ENCODE assay signal across 20 cellular contexts in the genomic region with DNA sequence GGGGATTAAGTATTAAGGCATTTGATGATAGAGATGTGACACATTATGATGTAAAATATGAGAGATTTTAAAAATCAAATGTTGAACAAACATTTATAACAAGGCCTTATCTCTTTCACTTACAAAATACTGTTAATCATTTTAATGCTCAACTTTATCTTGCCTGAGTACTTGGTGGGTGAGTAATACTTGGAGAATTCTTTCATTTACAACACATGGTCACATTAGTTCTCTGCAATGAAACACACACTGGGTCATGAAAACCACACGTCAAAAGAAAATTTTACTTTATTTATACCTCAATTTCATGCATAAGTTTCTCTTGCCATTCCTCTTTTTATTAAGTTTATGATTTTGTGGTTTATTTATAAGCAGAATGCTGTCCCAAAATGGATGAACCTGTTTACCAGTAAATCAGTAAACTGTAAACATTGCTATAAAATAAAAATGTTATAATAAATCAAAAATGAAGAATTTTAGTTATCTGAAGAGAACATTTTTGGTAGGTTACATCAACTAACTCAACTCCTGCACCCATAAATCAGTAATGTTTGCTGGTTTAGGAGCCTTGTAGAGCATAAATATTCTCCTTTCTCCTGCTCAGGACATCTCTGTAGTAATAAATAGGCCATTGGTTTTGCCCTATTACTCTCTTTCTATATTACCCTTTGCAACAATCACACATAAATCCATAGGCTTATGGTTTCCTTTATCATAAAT.
DNase-seq lines count a peak whose midpoint lies in the region; ATAC-seq, FAIRE-seq and TF ChIP-seq lines count a peak whose summit lies in the region.
"Had no signal": no experiment of that assay in that cellular context is flagged by ENCODE, and none has a peak within 500 bp of the region (broad histone marks: within the 10 kb centered on the region; RNA-seq: fewer than 3 reads in every experiment).

No MANE protein-coding gene starts in this region.

- no peaks in the 10 kb centered on the region for H3K9me3 ChIP-seq in RWPE2 (ENCODE audit: severe bottlenecking)
- H3K9me3 ChIP-seq: BE2C had no signal

- ATAC-seq in RWPE2 (ENCODE audit: low read depth) = peak; percentile 44; the same call in 1 of the 3 replicates
- ATAC-seq in left lobe of liver = no peak
- ATAC-seq: CD8-positive, alpha-beta T cell; HepG2 had no signal

- H3K36me3 ChIP-seq in RWPE2 (ENCODE audit: low read depth) = no peaks in the 10 kb centered on the region
- H3K36me3 ChIP-seq: BE2C had no signal

- FAIRE-seq in frontal cortex (lab: Jason Lieb, UNC) = no peak
- FAIRE-seq: HepG2 had no signal

- TF ChIP-seq CTCF in RWPE2 (IDR thresholded peaks at IDR 0.05; ENCODE audit: poor library complexity, severe bottlenecking) = no peak

- peak; percentile 64 for DNase-seq in A172 (ENCODE audit: low spot score)
- DNase-seq in GM03348 (ENCODE audit: low spot score) = peak; percentile 8
- DNase-seq in RWPE2 (ENCODE audit: low spot score) = no peak
- DNase-seq in kidney glomerular epithelial cell (lab: John Stamatoyannopoulos, UW) = peak; percentile 58
- no peak for DNase-seq in stimulated activated naive CD4-positive, alpha-beta T cell (lab: John Stamatoyannopoulos, UW)
- DNase-seq in frontal cortex (ENCODE audit: low spot score in 2 of 2) = no peak
- DNase-seq in left lobe of liver (ENCODE audit: low spot score) = no peak
- DNase-seq in pons (ENCODE audit: low spot score) = no peak
- DNase-seq: BE2C; CD8-positive, alpha-beta T cell; DMS53; HCEC 1CT; KBM-7; NCI-H1694 treated with DMSO at 0.1 percent for 48 hours; NCI-H510A treated with DMSO at 0.1 percent for 48 hours; NCI-H82; RPMI8226; SIG-M5 had no signal

- no peak overlapping the region for H3K27ac ChIP-seq in RWPE2 (ENCODE audit: poor library complexity, severe bottlenecking)
- H3K27ac ChIP-seq: 22Rv1 had no signal

- H3K4me1 ChIP-seq in RWPE2 (ENCODE audit: insufficient read depth, poor library complexity, severe bottlenecking) = no peaks in the 10 kb centered on the region
- H3K4me1 ChIP-seq: BE2C had no signal

- no peak overlapping the region for H3K4me3 ChIP-seq in RWPE2 (ENCODE audit: severe bottlenecking)

- no peaks in the 10 kb centered on the region for H3K27me3 ChIP-seq in RWPE2 (ENCODE audit: insufficient read depth, poor library complexity, severe bottlenecking)
- H3K27me3 ChIP-seq: BE2C had no signal

Comparison
In these comparisons a context has a peak if more than half of its experiments do, and no peak if none do; other contexts are left out.
1. DNase-seq: peak in A172 (single experiment), GM03348 (single experiment) and kidney glomerular epithelial cell (single experiment); none in RWPE2 (single experiment), stimulated activated naive CD4-positive, alpha-beta T cell (0 of 6), frontal cortex (0 of 2), left lobe of liver (single experiment) and pons (single experiment).